20 cellular contexts compared by ENCODE assay signal in genomic region chr21:33318087-33318486, GRCh38. TPM values are rescaled to one million over a fixed set of nuclear protein-coding genes. Genes with fewer than 3 reads are reported as not detected.
A peak's percentile ranks its signal among the peaks of the same experiment; 100 is the strongest.
DNase-seq lines count a peak whose midpoint lies in the region; ATAC-seq, FAIRE-seq and TF ChIP-seq lines count a peak whose summit lies in the region.
"Had no signal": no experiment of that assay in that cellular context is flagged by ENCODE, and none has a peak within 500 bp of the region (broad histone marks: within the 10 kb centered on the region; RNA-seq: fewer than 3 reads in every experiment).

No MANE protein-coding gene starts in this region.

- TF ChIP-seq POLR2A in K562 (conservative IDR thresholded peaks at IDR 0.05) (no peak), testis (IDR thresholded peaks at IDR 0.05) (no peak)

- H3K9me3 ChIP-seq in K562 (replicated peaks; ENCODE audit: control insufficient read depth, insufficient read depth, low read depth, low read length) = no peaks in the 10 kb centered on the region; the same call in 1 of the 2 replicates
- no peaks in the 10 kb centered on the region for H3K9me3 ChIP-seq in testis
- no peaks in the 10 kb centered on the region for H3K9me3 ChIP-seq in WERI-Rb-1 (ENCODE audit: severe bottlenecking)
- H3K9me3 ChIP-seq: Caco-2 had no signal

- H3K4me3 ChIP-seq in K562 (no peak overlapping the region), testis (peak overlapping the region in 1 of 2 donors; percentile 2), WERI-Rb-1 (ENCODE audit: low read depth, low read length) (no peak overlapping the region)
- H3K4me3 ChIP-seq: A549; BLaER1 treated with 17β-estradiol and CSF1 and Interleukin-3, amounts not matched to agents 10 nM and 100 nM had no signal

- FAIRE-seq in K562 (lab: Jason Lieb, UNC) = no peak
- FAIRE-seq: A549, D721Med, G401.6, GM12891, GM19239 had no signal

- H3K27ac ChIP-seq in K562 (ENCODE audit: extremely low read depth, low read depth, low read length) (no peak overlapping the region), testis (no peak overlapping the region), WERI-Rb-1 (no peak overlapping the region)
- H3K27ac ChIP-seq: 22Rv1, A549, C4-2B had no signal

- ATAC-seq in K562 = no peak
- ATAC-seq: A549; CD8-positive, alpha-beta T cell had no signal

- TF ChIP-seq EP300 in K562 (IDR thresholded peaks at IDR 0.05; ENCODE audit: low read length) = no peak

- no peaks in the 10 kb centered on the region for H3K9me1 ChIP-seq in K562 (ENCODE audit: control insufficient read depth, insufficient read depth, low read length)

- no peaks in the 10 kb centered on the region for H3K79me2 ChIP-seq in K562 (ENCODE audit: control insufficient read depth, insufficient read depth, low read length)

- no TSS peak for BruUV-seq in K562 (replicated peaks; lab: Mats Ljungman, UMichigan)

- peak; percentile 37 for DNase-seq in NCI-H2227 (lab: John Stamatoyannopoulos, UW; ENCODE audit: unreplicated experiment)
- no peak for DNase-seq in NCI-H2227 treated with DMSO at 0.1 percent for 48 hours (lab: John Stamatoyannopoulos, UW)
- DNase-seq in K562 (ENCODE audit: extremely low read depth in 1 of 4, low spot score in 3 of 4) = no peak
- peak; percentile 54 for DNase-seq in testis
- DNase-seq in WERI-Rb-1 = no peak
- DNase-seq: AML-193; Caco-2; Calu3; CD4-positive, alpha-beta T cell; CD8-positive, alpha-beta T cell; DMS79 treated with DMSO at 0.1 percent for 48 hours; GF-D8 had no signal

- H2AFZ ChIP-seq in K562 (ENCODE audit: low read depth, low read length) = peak overlapping the region; percentile 62; the same call in 1 of the 2 replicates

- H3K27me3 ChIP-seq in K562 (ENCODE audit: control insufficient read depth in 2 of 2, insufficient read depth in 2 of 2, low read length in 2 of 2) (peaks cover 5 to 12% of the 10 kb centered on the region in 2 experiments; a peak in 4 of 5 replicates), testis (no peaks in the 10 kb centered on the region), WERI-Rb-1 (ENCODE audit: insufficient read depth, low read depth, severe bottlenecking) (no peaks in the 10 kb centered on the region)
- H3K27me3 ChIP-seq: BLaER1 treated with 17β-estradiol and CSF1 and Interleukin-3, amounts not matched to agents 10 nM and 100 nM had no signal

- intact Hi-C loops in K562 (cut with micrococcal nuclease) (no loop called here), testis (cut with DNase I; ENCODE audit: low total_unique reads) (no loop called here)

- POLR2A ChIA-PET in K562 (lab: Yijun Ruan, JAX) = interaction anchor here (0.9 kb wide), 1 partner anchor 10 kb away, joined by 6 read pairs; no protein-coding TSS in a partner anchor

- CTCF ChIA-PET in K562 (lab: Yijun Ruan, JAX; ENCODE audit: low intra/inter-chr PET ratio) = interaction anchor here (0.6 kb wide), 1 partner anchor 587 kb away, joined by 4 read pairs; no protein-coding TSS in a partner anchor

- H3K36me3 ChIP-seq in K562 (ENCODE audit: control insufficient read depth, insufficient read depth, low read length) = no peaks in the 10 kb centered on the region
- H3K36me3 ChIP-seq in testis (ENCODE audit: low read depth, missing control alignments) = no peaks in the 10 kb centered on the region
- no peaks in the 10 kb centered on the region for H3K36me3 ChIP-seq in WERI-Rb-1
- H3K36me3 ChIP-seq: BLaER1 treated with 17β-estradiol and CSF1 and Interleukin-3, amounts not matched to agents 10 nM and 100 nM had no signal

- no peaks in the 10 kb centered on the region for H4K20me1 ChIP-seq in K562 (replicated peaks; ENCODE audit: control insufficient read depth, insufficient read depth, low read length)
- H4K20me1 ChIP-seq: BLaER1 treated with 17β-estradiol and CSF1 and Interleukin-3, amounts not matched to agents 10 nM and 100 nM had no signal

- in situ Hi-C loops in K562 (cut with MboI) = no loop called here

- 37% methylated on average over 11 of the region's 11 CpGs for WGBS in K562 (ENCODE audit: insufficient coverage, low coverage, missing lambda C conversion rate)
- WGBS in testis, 2 donors = 58 to 64% methylated on average over 11 of the region's 11 CpGs

- H3K4me1 ChIP-seq in K562 (replicated peaks in 1 of 2; ENCODE audit: control insufficient read depth in 2 of 2, insufficient read depth in 2 of 2, low read length in 2 of 2) (no peaks in the 10 kb centered on the region), testis (no peaks in the 10 kb centered on the region)
- H3K4me1 ChIP-seq: A549, Caco-2 had no signal

- TF ChIP-seq CTCF in K562 (IDR thresholded peaks at IDR 0.05 in 2 of 3, conservative IDR thresholded peaks at IDR 0.05 in 1 of 3; ENCODE audit: insufficient read depth in 2 of 3, low read depth in 1 of 3, low read length in 3 of 3) (no peak), testis (IDR thresholded peaks at IDR 0.05) (no peak), WERI-Rb-1 (IDR thresholded peaks at IDR 0.05; ENCODE audit: low read depth, low read length) (no peak)

- no peak for TF ChIP-seq RAD21 in K562 (CRISPR knock-in tag; conservative IDR thresholded peaks at IDR 0.05 in 1 of 2, IDR thresholded peaks at IDR 0.05 in 1 of 2)

- 0 out of 2 replicates have a peak overlapping the region, but pooled peaks have one; percentile 10 for H3K4me2 ChIP-seq in K562 (ENCODE audit: insufficient read depth, low read length)
- H3K4me2 ChIP-seq: A549 had no signal

- H3K9ac ChIP-seq in K562 (ENCODE audit: insufficient read depth in 1 of 2, low read depth in 2 of 2, low read length in 2 of 2) = no peak overlapping the region

TF ChIP-seq in K562, 482 proteins besides CTCF, POLR2A, EP300 and RAD21:
- peak; percentile 76 to 80 for TF ChIP-seq NRF1 (conservative IDR thresholded peaks at IDR 0.05 in 1 of 2, IDR thresholded peaks at IDR 0.05 in 1 of 2)
- TF ChIP-seq, protein P1, sequence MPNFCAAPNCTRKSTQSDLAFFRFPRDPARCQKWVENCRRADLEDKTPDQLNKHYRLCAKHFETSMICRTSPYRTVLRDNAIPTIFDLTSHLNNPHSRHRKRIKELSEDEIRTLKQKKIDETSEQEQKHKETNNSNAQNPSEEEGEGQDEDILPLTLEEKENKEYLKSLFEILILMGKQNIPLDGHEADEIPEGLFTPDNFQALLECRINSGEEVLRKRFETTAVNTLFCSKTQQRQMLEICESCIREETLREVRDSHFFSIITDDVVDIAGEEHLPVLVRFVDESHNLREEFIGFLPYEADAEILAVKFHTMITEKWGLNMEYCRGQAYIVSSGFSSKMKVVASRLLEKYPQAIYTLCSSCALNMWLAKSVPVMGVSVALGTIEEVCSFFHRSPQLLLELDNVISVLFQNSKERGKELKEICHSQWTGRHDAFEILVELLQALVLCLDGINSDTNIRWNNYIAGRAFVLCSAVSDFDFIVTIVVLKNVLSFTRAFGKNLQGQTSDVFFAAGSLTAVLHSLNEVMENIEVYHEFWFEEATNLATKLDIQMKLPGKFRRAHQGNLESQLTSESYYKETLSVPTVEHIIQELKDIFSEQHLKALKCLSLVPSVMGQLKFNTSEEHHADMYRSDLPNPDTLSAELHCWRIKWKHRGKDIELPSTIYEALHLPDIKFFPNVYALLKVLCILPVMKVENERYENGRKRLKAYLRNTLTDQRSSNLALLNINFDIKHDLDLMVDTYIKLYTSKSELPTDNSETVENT (CRISPR knock-in tag; IDR thresholded peaks at IDR 0.05) = no peak
TF ChIP-seq in K562: peak in this region for 1.

RNA-seq across cellular contexts. Expression of gene IFNAR1, which starts 6.7 kb away (rescaled TPM):
- total RNA-seq in K562 (2011; cell fraction: chromatin; rRNA removed; ENCODE audit: low replicate concordance) = 7.7 and 20.5 TPM in 2 replicates
- total RNA-seq in K562 (2011; cell fraction: nucleolus; rRNA removed) = 8.7 and 11.3 TPM in 2 replicates
- 13.3 and 24.0 TPM in 2 replicates for total RNA-seq in K562 (2011; cell fraction: nucleoplasm; rRNA removed)
- total RNA-seq in K562 (2014; rRNA removed) (8.6 TPM in 2 replicates), K562 (2014; rRNA removed; fragmentation: Illumina TruSeq; extraction: Trizol) (11.5 and 13.7 TPM in 2 replicates), K562 (2015; rRNA removed; fragmentation: Illumina TruSeq; extraction: Trizol) (10.2 and 12.7 TPM in 2 replicates), K562 (2021) (23.7 and 24.2 TPM in 2 replicates), testis (10 to 100 TPM; 22.8 to 25.0 TPM)
- polyA plus RNA-seq in K562 (2011; rRNA removed) (10.4 and 10.8 TPM in 2 replicates), K562 (2014; fragmentation: Illumina TruSeq; extraction: Trizol) (17.2 and 20.9 TPM in 2 replicates), K562 (2014; fragmentation: Nextera tagmentation; extraction: Ambion mirVana) (10 to 100 TPM; 27.4 to 31.8 TPM), K562 (2014; rRNA removed) (11.0 and 14.8 TPM in 2 replicates), testis (ENCODE audit: insufficient read depth, low read depth, low replicate concordance) (22.1 TPM)
- polyA plus RNA-seq in K562 (2011; cell fraction: cytosol; rRNA removed) = 5.4 and 10.1 TPM in 2 replicates
- polyA plus RNA-seq in K562 (2011; cell fraction: nucleus; rRNA removed) = 2.8 and 3.5 TPM in 2 replicates
- polyA plus RNA-seq in K562 (2012) = 20.0 and 32.3 TPM in 2 replicates
- polyA minus RNA-seq in K562 (2011; rRNA and poly(A)+ RNA removed) = 21.6 and 28.4 TPM in 2 replicates
- polyA minus RNA-seq in K562 (2011; cell fraction: cytosol; rRNA and poly(A)+ RNA removed) = 10.5 and 11.9 TPM in 2 replicates
- 6.2 and 12.8 TPM in 2 replicates for polyA minus RNA-seq in K562 (2011; cell fraction: nucleus; rRNA and poly(A)+ RNA removed)

RNA-seq across cellular contexts. Expression of gene IL10RB, which starts 51.9 kb away (rescaled TPM):
- 29.7 and 42.2 TPM in 2 replicates for total RNA-seq in K562 (2011; cell fraction: chromatin; rRNA removed; ENCODE audit: low replicate concordance)
- 53.8 and 58.4 TPM in 2 replicates for total RNA-seq in K562 (2011; cell fraction: nucleolus; rRNA removed)
- total RNA-seq in K562 (2011; cell fraction: nucleoplasm; rRNA removed) = 50.7 and 54.7 TPM in 2 replicates
- 25.3 and 31.2 TPM in 2 replicates for total RNA-seq in K562 (2014; rRNA removed)
- 21.3 and 23.0 TPM in 2 replicates for total RNA-seq in K562 (2014; rRNA removed; fragmentation: Illumina TruSeq; extraction: Trizol)
- 25.1 and 25.3 TPM in 2 replicates for total RNA-seq in K562 (2015; rRNA removed; fragmentation: Illumina TruSeq; extraction: Trizol)
- 17.5 TPM in 2 replicates for total RNA-seq in K562 (2021)
- 29.9 and 33.1 TPM in 2 replicates for polyA plus RNA-seq in K562 (2011; rRNA removed)
- 26.0 and 37.2 TPM in 2 replicates for polyA plus RNA-seq in K562 (2011; cell fraction: cytosol; rRNA removed)
- polyA plus RNA-seq in K562 (2011; cell fraction: nucleus; rRNA removed) = 11.5 and 12.0 TPM in 2 replicates
- polyA plus RNA-seq in K562 (2012) = 26.1 and 35.7 TPM in 2 replicates
- 29.6 and 33.8 TPM in 2 replicates for polyA plus RNA-seq in K562 (2014; fragmentation: Illumina TruSeq; extraction: Trizol)
- 10 to 100 TPM; 10.9 to 14.7 TPM for polyA plus RNA-seq in K562 (2014; fragmentation: Nextera tagmentation; extraction: Ambion mirVana)
- polyA plus RNA-seq in K562 (2014; rRNA removed) = 19.3 and 22.1 TPM in 2 replicates
- 36.6 and 39.8 TPM in 2 replicates for polyA minus RNA-seq in K562 (2011; rRNA and poly(A)+ RNA removed)
- 17.2 and 27.0 TPM in 2 replicates for polyA minus RNA-seq in K562 (2011; cell fraction: cytosol; rRNA and poly(A)+ RNA removed)
- polyA minus RNA-seq in K562 (2011; cell fraction: nucleus; rRNA and poly(A)+ RNA removed) = 8.1 and 12.9 TPM in 2 replicates
- 10 to 100 TPM; 14.3 to 19.3 TPM for total RNA-seq in testis
- 14.4 TPM for polyA plus RNA-seq in testis (ENCODE audit: insufficient read depth, low read depth, low replicate concordance)

Comparison
In these comparisons a context has a peak if more than half of its experiments do, and no peak if none do; other contexts are left out.
1. DNase-seq: peak in NCI-H2227 (single experiment) and testis (single experiment); none in NCI-H2227 treated with DMSO at 0.1 percent for 48 hours (single experiment), K562 (0 of 4) and WERI-Rb-1 (single experiment).